1 cellular context compared by ENCODE assay signal in the genomic region with DNA sequence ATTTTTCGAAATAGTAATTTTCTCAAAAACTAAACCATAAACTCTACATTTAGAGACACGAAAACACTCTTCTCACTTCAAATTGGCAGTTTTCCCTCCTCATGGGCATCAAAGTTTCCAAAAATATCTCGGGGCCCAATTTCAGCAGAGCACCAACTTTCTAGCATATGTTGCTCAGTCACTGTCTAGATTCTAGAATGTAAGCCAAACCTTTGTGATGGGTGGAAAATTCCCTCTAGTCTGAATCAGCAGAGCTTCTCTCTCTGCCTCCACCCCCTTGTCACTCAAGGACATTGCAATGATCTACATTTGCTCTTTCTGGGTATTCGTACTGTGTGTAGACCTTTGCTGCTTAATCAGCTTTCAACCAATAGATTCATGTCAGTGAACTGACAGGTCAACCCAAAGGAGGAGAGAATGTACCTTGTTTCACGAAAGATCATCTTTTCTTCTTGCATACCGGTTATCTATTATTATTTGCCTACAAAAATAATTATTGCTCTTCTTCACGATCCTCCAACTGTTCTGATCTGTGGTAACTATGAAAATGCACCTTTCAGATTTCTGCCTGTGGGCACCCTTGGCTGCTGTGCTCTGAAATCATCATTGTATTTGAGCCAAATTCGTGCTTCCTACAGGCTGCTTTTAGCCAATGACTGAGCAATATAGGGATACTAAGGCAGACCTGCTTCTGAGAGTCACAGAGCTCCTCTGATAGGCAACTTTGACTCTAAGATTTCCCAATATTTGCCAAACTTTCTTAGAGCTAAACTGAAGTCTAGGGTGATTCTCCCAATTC.
A peak's percentile ranks its signal among the peaks of the same experiment; 100 is the strongest.
TF ChIP-seq lines count a peak whose summit lies in the region.

No MANE protein-coding gene starts in this region.

TF ChIP-seq in HCT116, 20 proteins besides CTCF, POLR2A, EP300 and RAD21:
- TF ChIP-seq EZH2 (IDR thresholded peaks at IDR 0.05) = no peak
- TF ChIP-seq SP1 (IDR thresholded peaks at IDR 0.05; ENCODE audit: low read depth) = 0 out of 2 replicates have a peak, but pooled peaks have one; percentile 10
